ENCODE assay signal across 8 cellular contexts in the genomic region with DNA sequence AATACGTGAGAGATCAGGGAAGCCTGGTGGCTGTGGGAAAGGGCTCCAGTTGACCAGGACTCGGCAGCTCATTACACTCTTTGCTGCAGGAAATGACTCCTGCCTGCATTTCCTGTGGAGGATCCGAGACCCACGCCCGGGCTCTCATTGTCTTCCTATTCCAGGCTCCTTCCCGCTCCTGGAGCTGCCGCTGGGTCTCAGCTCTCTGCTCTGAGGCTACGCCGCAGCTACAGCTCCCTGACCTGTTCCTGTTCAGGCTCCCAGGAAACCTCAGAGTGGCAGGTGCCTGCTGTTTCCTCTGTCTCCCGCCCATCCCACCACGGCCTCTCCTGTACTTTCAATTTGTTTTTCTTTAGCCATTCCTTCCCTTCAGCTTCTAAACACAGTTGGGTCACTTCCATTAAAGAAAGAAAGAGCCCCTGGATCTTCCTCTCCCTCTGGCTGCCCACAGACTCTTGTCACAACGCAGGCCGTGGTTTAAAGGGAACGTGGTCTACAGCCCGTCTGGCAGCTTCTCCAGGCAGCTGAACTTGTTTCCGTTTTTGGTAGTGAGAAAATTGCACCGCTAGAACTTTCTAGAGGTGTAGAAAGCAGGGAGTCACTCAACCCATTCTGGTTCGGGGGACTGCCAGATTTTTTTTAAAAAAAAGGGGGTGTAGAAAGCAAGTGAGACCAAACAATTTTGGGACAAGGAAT.
DNase-seq lines count a peak whose midpoint lies in the region; ATAC-seq and TF ChIP-seq lines count a peak whose summit lies in the region.

No MANE protein-coding gene starts in this region.

- in situ Hi-C loops in Panc1 (cut with HindIII; ENCODE audit: low pct_unique_long_range_greater_than_20kb, low sequenced_read_pairs) = no loop called here

- POLR2A ChIA-PET in Panc1 (lab: Charles Lee) = interaction anchor here (0.7 kb wide), 1 partner anchor 987 kb away, joined by 3 read pairs; no protein-coding TSS in a partner anchor

- H3K36me3 ChIP-seq in Panc1 (ENCODE audit: control insufficient read depth, insufficient read depth, low read length) = no peaks in the 10 kb centered on the region

- peak; percentile 16 for DNase-seq in NOMO-1 treated with DMSO at 0.1 percent for 48 hours (lab: John Stamatoyannopoulos, UW; ENCODE audit: unreplicated experiment)
- DNase-seq in NOMO-1 treated with dmso at 0.1 percent for 144 hours (lab: John Stamatoyannopoulos, UW; ENCODE audit: unreplicated experiment) = no peak
- no peak for DNase-seq in Panc1 (ENCODE audit: low read depth, low spot score)
- no peak for DNase-seq in fibroblast of villous mesenchyme (ENCODE audit: low read depth)
- no peak for DNase-seq in GF-D8 (lab: John Stamatoyannopoulos, UW)
- DNase-seq in GM19240 (ENCODE audit: insufficient read length, low spot score) = no peak

- peak overlapping the region; percentile 34; the same call in 1 of the 2 replicates for H3K27ac ChIP-seq in Panc1 (ENCODE audit: low read length)
- peak overlapping the region in 10 of 21 experiments; percentile 5 to 65 (median 50) for H3K27ac ChIP-seq in skin epidermis

- peaks cover 3% of the 10 kb centered on the region; the same call in 1 of the 2 replicates for H3K4me1 ChIP-seq in Panc1 (ENCODE audit: control insufficient read depth, insufficient read depth, low read length)

- intact Hi-C loops in Panc1 (cut with micrococcal nuclease; ENCODE audit: unreplicated experiment) = loop anchor here (10.0 kb wide), 1 partner anchor 209 kb away; a partner anchor contains a TSS

- H3K9me3 ChIP-seq in Panc1 (ENCODE audit: control insufficient read depth, insufficient read depth, low read depth, low read length) = no peaks in the 10 kb centered on the region

- TF ChIP-seq CTCF in Panc1 (IDR thresholded peaks at IDR 0.05) = no peak
- no peak for TF ChIP-seq CTCF in fibroblast of villous mesenchyme (IDR thresholded peaks at IDR 0.05; ENCODE audit: insufficient read depth, low read depth, low read length)

- no peaks in the 10 kb centered on the region for H3K27me3 ChIP-seq in Panc1 (ENCODE audit: control insufficient read depth, insufficient read depth, low read length)

- no TSS peak for BruUV-seq in Panc1 (replicated peaks; lab: Mats Ljungman, UMichigan)

- H3K4me3 ChIP-seq in Panc1 (ENCODE audit: low read depth in 2 of 2, low read length in 2 of 2) (peak overlapping the region; percentile 23 to 62), fibroblast of villous mesenchyme (ENCODE audit: low read depth, low read length) (peak overlapping the region; percentile 43), skin epidermis (peak overlapping the region; percentile 6 to 37 (median 22))

- ATAC-seq in Panc1 (peak; percentile 79), GM21528 (IDR thresholded peaks at IDR 0.05; ENCODE audit: low FRiP score, unreplicated experiment) (no peak)

- CTCF ChIA-PET in Panc1 (lab: Charles Lee) = interaction anchor here (0.9 kb wide), 1 partner anchor 12 kb away, joined by 4 read pairs; no protein-coding TSS in a partner anchor
